13 cellular contexts compared by ENCODE assay signal in the genomic region with DNA sequence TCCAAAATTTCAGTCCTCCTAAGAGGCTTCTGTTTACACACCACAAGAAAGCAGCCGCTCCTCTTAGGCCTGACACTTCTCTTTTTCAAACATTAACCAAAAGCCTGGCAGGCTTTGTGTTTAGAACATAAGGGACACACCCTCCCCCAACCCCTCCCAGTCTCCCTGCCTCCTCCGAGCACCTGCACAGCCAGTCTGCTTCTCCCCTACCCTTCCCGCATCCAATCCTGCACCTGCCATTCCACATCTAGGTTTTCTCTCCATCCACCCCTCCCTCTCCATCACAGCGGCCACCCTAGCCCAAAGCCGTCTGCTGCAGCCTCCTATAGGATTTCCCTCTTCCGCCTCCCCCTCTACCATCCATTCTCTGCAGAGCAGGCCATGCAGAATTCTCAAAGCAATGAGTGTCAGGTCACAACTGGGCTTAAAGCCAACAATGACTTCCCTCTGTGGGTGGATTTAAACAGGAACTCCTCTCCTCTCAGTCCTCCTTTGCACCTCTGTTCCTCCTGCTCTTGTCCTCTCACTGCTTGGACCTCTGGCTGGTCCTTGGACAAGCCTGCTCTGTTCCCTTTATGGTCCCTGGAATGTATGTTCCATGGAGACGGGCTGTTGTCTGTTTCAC.
A peak's percentile ranks its signal among the peaks of the same experiment; 100 is the strongest.
DNase-seq lines count a peak whose midpoint lies in the region; ATAC-seq, FAIRE-seq and TF ChIP-seq lines count a peak whose summit lies in the region.
"Had no signal": no experiment of that assay in that cellular context is flagged by ENCODE, and none has a peak within 500 bp of the region (broad histone marks: within the 10 kb centered on the region; RNA-seq: fewer than 3 reads in every experiment).

No MANE protein-coding gene starts in this region.

- peak overlapping the region; percentile 22 for H3K27ac Mint-ChIP-seq in type B pancreatic cell
- H3K27ac Mint-ChIP-seq: activated T-helper 2 cell treated with anti-CD3 and anti-CD28 coated beads, Interferon-gamma antibody, Interleukin-2, Interleukin-4, amounts not matched to agents 10 μg/mL and 5 μg/mL and 100 μg/mL, durations not matched to agents 14 hours and 24 hours and 36 hours; immature natural killer cell had no signal

- H3K9me3 ChIP-seq in HepG2 (ENCODE audit: low read length), result no peaks in the 10 kb centered on the region
- H3K9me3 ChIP-seq: ascending aorta, Peyer's patch, upper lobe of left lung had no signal

- H3K4me1 Mint-ChIP-seq in type B pancreatic cell (ENCODE audit: unreplicated experiment), result peaks cover 13% of the 10 kb centered on the region
- H3K4me1 Mint-ChIP-seq: immature natural killer cell had no signal

- peak overlapping the region; percentile 48 for H3K4me3 Mint-ChIP-seq in type B pancreatic cell
- H3K4me3 Mint-ChIP-seq: immature natural killer cell had no signal

- H3K36me3 ChIP-seq in bronchial epithelial cell (ENCODE audit: control insufficient read depth, insufficient read depth, low read length) (no peaks in the 10 kb centered on the region), HepG2 (replicated peaks in 1 of 2; ENCODE audit: control insufficient read depth in 1 of 2, insufficient read depth in 2 of 2, low read length in 2 of 2) (no peaks in the 10 kb centered on the region)
- H3K36me3 ChIP-seq: ascending aorta, Peyer's patch, upper lobe of left lung had no signal

- in situ Hi-C loops in HepG2 (cut with HindIII; ENCODE audit: extremely low pct_ligation_motif_present, low pct_unique_long_range_greater_than_20kb), result loop anchor here (5.0 kb wide), 3 partner anchors 108 to 463 kb away; no protein-coding TSS in a partner anchor

- no peak for FAIRE-seq in bronchial epithelial cell (lab: Jason Lieb, UNC)
- no peak for FAIRE-seq in HepG2 (lab: Jason Lieb, UNC)

- no peak overlapping the region for H3K4me2 ChIP-seq in HepG2 (ENCODE audit: low read depth, low read length)

- no peak overlapping the region for H2AFZ ChIP-seq in HepG2 (ENCODE audit: low read length)

- TF ChIP-seq EP300 in HepG2 (IDR thresholded peaks at IDR 0.05; ENCODE audit: low read depth in 2 of 2, low read length in 2 of 2) (no peak), HepG2 (CRISPR knock-in tag; IDR thresholded peaks at IDR 0.05; ENCODE audit: borderline replicate concordance) (no peak)

- BruUV-seq in HepG2 (replicated peaks; lab: Mats Ljungman, UMichigan), result no TSS peak

- intact Hi-C loops in left ventricle myocardium superior (cut with micrococcal nuclease), result loop anchor here (5.0 kb wide), 1 partner anchor 233 kb away; no protein-coding TSS in a partner anchor
- intact Hi-C loops in HepG2 (cut with micrococcal nuclease; ENCODE audit: unreplicated experiment), result loop anchor here (5.0 kb wide), 1 partner anchor 403 kb away; no protein-coding TSS in a partner anchor

- H3K27me3 Mint-ChIP-seq in type B pancreatic cell, result peaks cover 25% of the 10 kb centered on the region

- no peaks in the 10 kb centered on the region for H4K20me1 ChIP-seq in HepG2 (ENCODE audit: insufficient read depth, low read length)

- no peak overlapping the region for H3K27ac ChIP-seq in HepG2 (ENCODE audit: extremely low read length, insufficient read depth, low read length)
- H3K27ac ChIP-seq: ascending aorta, Peyer's patch, upper lobe of left lung had no signal

- no peak for TF ChIP-seq POLR2A in HepG2 (IDR thresholded peaks at IDR 0.05; ENCODE audit: insufficient read depth in 1 of 2, low read depth in 2 of 2, low read length in 2 of 2)

- H3K79me2 ChIP-seq in HepG2 (ENCODE audit: insufficient read depth, low read length), result no peaks in the 10 kb centered on the region

- no peaks in the 10 kb centered on the region for H3K4me1 ChIP-seq in HepG2 (ENCODE audit: insufficient read depth, low read length)
- H3K4me1 ChIP-seq: ascending aorta, Peyer's patch had no signal

- no peak overlapping the region for H3K4me3 ChIP-seq in bronchial epithelial cell (ENCODE audit: low read depth, low read length)
- no peak overlapping the region for H3K4me3 ChIP-seq in HepG2 (replicated peaks in 1 of 3; ENCODE audit: insufficient read depth in 1 of 3, low read depth in 2 of 3, low read length in 3 of 3)
- H3K4me3 ChIP-seq: ascending aorta, Peyer's patch, upper lobe of left lung had no signal

- CTCF ChIA-PET in HepG2 (lab: Yijun Ruan, JAX; ENCODE audit: low intra/inter-chr PET ratio, low total read pairs), result interaction anchor here (1.5 kb wide), 1 partner anchor 107 kb away, joined by 5 read pairs; no protein-coding TSS in a partner anchor

- H3K9me3 Mint-ChIP-seq in type B pancreatic cell, result no peaks in the 10 kb centered on the region
- H3K9me3 Mint-ChIP-seq: activated T-helper 2 cell treated with anti-CD3 and anti-CD28 coated beads, Interferon-gamma antibody, Interleukin-2, Interleukin-4, amounts not matched to agents 10 μg/mL and 5 μg/mL and 100 μg/mL, durations not matched to agents 14 hours and 24 hours and 36 hours; immature natural killer cell had no signal

- 18% methylated on average over 7 of the region's 7 CpGs for WGBS in HepG2 (ENCODE audit: low lambda C conversion rate)

- no peak overlapping the region for H3K9ac ChIP-seq in HepG2 (ENCODE audit: insufficient read depth, low read depth, low read length)

- no peaks in the 10 kb centered on the region for H3K27me3 ChIP-seq in bronchial epithelial cell (ENCODE audit: control insufficient read depth, insufficient read depth, low read length)
- peaks cover 4 to 25% of the 10 kb centered on the region in 2 experiments; a peak in 4 of 5 replicates for H3K27me3 ChIP-seq in HepG2 (ENCODE audit: control insufficient read depth in 1 of 2, insufficient read depth in 2 of 2, low read length in 2 of 2)
- H3K27me3 ChIP-seq: ascending aorta, Peyer's patch, upper lobe of left lung had no signal

- no peak for ATAC-seq in left ventricle myocardium superior
- ATAC-seq in GM19397 (IDR thresholded peaks at IDR 0.05; ENCODE audit: unreplicated experiment), result no peak
- no peak for ATAC-seq in HepG2

- TF ChIP-seq CTCF in bronchial epithelial cell (IDR thresholded peaks at IDR 0.05; ENCODE audit: insufficient read depth, low read length, severe bottlenecking), result no peak
- no peak for TF ChIP-seq CTCF in type B pancreatic cell (conservative IDR thresholded peaks at IDR 0.05)
- no peak for TF ChIP-seq CTCF in HepG2 (CRISPR knock-in tag; IDR thresholded peaks at IDR 0.05)

- DNase-seq in activated effector memory CD4-positive, alpha-beta T cell treated with anti-CD3 and anti-CD28 coated beads, Interleukin-2, amount 50 U/mL, for 16 hours, result peak; percentile 14
- no peak for DNase-seq in activated effector memory CD4-positive, alpha-beta T cell treated with Interleukin-2 at 50 U/mL for 16 hours
- peak; percentile 93 for DNase-seq in NCI-H345 treated with DMSO at 0.1 percent for 48 hours (lab: John Stamatoyannopoulos, UW; ENCODE audit: unreplicated experiment)
- DNase-seq in bronchial epithelial cell (ENCODE audit: low read depth), result peak; percentile 12
- DNase-seq in type B pancreatic cell (ENCODE audit: extremely low spot score, unreplicated experiment), result no peak
- DNase-seq in left ventricle myocardium superior, result no peak
- no peak for DNase-seq in HepG2 (ENCODE audit: low spot score)

- TF ChIP-seq RAD21 in HepG2 (CRISPR knock-in tag; IDR thresholded peaks at IDR 0.05), result no peak

- no peaks in the 10 kb centered on the region for H3K36me3 Mint-ChIP-seq in type B pancreatic cell
- H3K36me3 Mint-ChIP-seq: immature natural killer cell had no signal

- POLR2A ChIA-PET in HepG2 (lab: Yijun Ruan, JAX), result no interaction called here

TF ChIP-seq in HepG2, 621 proteins besides CTCF, POLR2A, EP300 and RAD21 (continues in another document):
- TF ChIP-seq FOSL2 (CRISPR knock-in tag; IDR thresholded peaks at IDR 0.05) (no peak), PITX1 (CRISPR knock-in tag; IDR thresholded peaks at IDR 0.05) (no peak), ZNF75D (CRISPR knock-in tag; IDR thresholded peaks at IDR 0.05; ENCODE audit: borderline replicate concordance) (no peak), ZNF83 (CRISPR knock-in tag; IDR thresholded peaks at IDR 0.05; ENCODE audit: borderline replicate concordance) (no peak), PLRG1 (conservative IDR thresholded peaks at IDR 0.05) (no peak)
- TF ChIP-seq, protein P1, sequence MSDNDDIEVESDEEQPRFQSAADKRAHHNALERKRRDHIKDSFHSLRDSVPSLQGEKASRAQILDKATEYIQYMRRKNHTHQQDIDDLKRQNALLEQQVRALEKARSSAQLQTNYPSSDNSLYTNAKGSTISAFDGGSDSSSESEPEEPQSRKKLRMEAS (IDR thresholded peaks at IDR 0.05), result no peak
- TF ChIP-seq, protein P2, sequence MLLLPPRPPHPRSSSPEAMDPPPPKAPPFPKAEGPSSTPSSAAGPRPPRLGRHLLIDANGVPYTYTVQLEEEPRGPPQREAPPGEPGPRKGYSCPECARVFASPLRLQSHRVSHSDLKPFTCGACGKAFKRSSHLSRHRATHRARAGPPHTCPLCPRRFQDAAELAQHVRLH (CRISPR knock-in tag; IDR thresholded peaks at IDR 0.05; ENCODE audit: borderline replicate concordance, low read depth), result no peak
- TF ChIP-seq, protein P3, sequence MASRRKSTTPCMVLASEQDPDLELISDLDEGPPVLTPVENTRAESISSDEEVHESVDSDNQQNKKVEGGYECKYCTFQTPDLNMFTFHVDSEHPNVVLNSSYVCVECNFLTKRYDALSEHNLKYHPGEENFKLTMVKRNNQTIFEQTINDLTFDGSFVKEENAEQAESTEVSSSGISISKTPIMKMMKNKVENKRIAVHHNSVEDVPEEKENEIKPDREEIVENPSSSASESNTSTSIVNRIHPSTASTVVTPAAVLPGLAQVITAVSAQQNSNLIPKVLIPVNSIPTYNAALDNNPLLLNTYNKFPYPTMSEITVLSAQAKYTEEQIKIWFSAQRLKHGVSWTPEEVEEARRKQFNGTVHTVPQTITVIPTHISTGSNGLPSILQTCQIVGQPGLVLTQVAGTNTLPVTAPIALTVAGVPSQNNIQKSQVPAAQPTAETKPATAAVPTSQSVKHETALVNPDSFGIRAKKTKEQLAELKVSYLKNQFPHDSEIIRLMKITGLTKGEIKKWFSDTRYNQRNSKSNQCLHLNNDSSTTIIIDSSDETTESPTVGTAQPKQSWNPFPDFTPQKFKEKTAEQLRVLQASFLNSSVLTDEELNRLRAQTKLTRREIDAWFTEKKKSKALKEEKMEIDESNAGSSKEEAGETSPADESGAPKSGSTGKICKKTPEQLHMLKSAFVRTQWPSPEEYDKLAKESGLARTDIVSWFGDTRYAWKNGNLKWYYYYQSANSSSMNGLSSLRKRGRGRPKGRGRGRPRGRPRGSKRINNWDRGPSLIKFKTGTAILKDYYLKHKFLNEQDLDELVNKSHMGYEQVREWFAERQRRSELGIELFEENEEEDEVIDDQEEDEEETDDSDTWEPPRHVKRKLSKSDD (CRISPR knock-in tag; IDR thresholded peaks at IDR 0.05; ENCODE audit: low read depth), result no peak

Comparison
In these comparisons a context has a peak if more than half of its experiments do, and no peak if none do; other contexts are left out.
1. DNase-seq: peak in activated effector memory CD4-positive, alpha-beta T cell treated with anti-CD3 and anti-CD28 coated beads, Interleukin-2, amount 50 U/mL, for 16 hours (single experiment), NCI-H345 treated with DMSO at 0.1 percent for 48 hours (single experiment) and bronchial epithelial cell (single experiment); none in activated effector memory CD4-positive, alpha-beta T cell treated with Interleukin-2 at 50 U/mL for 16 hours (single experiment), type B pancreatic cell (single experiment), left ventricle myocardium superior (single experiment) and HepG2 (single experiment).